17 cellular contexts compared by ENCODE assay signal in the genomic region with DNA sequence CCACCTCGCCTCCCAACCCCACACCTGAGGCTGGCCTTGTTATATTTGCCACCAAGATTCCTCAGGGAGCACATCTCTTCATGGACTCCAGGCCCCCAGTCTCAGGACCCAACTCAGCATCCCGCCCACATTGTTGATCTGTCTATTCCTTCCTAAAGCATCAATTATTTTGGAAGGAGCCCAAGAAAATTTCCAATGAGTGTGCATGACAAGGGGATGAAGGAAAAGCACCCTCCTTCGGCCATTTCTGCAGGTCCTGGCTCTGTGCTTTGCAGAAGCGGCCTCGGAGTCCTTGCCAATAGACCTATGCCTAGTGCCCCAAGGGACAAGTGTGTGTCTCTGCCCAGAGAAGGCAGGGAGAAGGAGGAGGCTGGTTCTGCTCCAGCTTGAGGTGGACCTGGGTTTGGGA.
A peak's percentile ranks its signal among the peaks of the same experiment; 100 is the strongest.
DNase-seq lines count a peak whose midpoint lies in the region; ATAC-seq and TF ChIP-seq lines count a peak whose summit lies in the region.
"Had no signal": no experiment of that assay in that cellular context is flagged by ENCODE, and none has a peak within 500 bp of the region (broad histone marks: within the 10 kb centered on the region; RNA-seq: fewer than 3 reads in every experiment).

No MANE protein-coding gene starts in this region.

- H3K4me3 Mint-ChIP-seq in activated naive CD8-positive, alpha-beta T cell treated with anti-CD3 and anti-CD28 coated beads, Interleukin-2, amount 10 ng/mL, durations not matched to agents 7 days and 5 days = no peak overlapping the region
- no peak overlapping the region for H3K4me3 Mint-ChIP-seq in activated naive CD8-positive, alpha-beta T cell treated with anti-CD3 and anti-CD28 coated beads, Interleukin-2, amount 50 U/mL, for 24 hours
- H3K4me3 Mint-ChIP-seq in brain = no peak overlapping the region
- H3K4me3 Mint-ChIP-seq: activated T-cell treated with anti-CD3 and anti-CD28 coated beads, Interleukin-2, amount 50 U/mL, for 4 hours; IgD-negative memory B cell had no signal

- no peak overlapping the region for H3K4me3 ChIP-seq in osteoblast (ENCODE audit: insufficient read depth, low read length)
- H3K4me3 ChIP-seq in transverse colon = no peak overlapping the region
- H3K4me3 ChIP-seq: mucosa of descending colon had no signal

- in situ Hi-C loops in transverse colon (cut with MboI; ENCODE audit: low pct_ligation_motif_present in 1 of 4, low pct_unique_long_range_greater_than_20kb in 1 of 4, low sequenced_read_pairs in 3 of 4) = no loop called here

- H4K20me1 ChIP-seq in osteoblast (ENCODE audit: insufficient read depth, low read length) = no peaks in the 10 kb centered on the region

- H3K27ac Mint-ChIP-seq in activated naive CD8-positive, alpha-beta T cell treated with anti-CD3 and anti-CD28 coated beads, Interleukin-2, amount 10 ng/mL, durations not matched to agents 7 days and 5 days = no peak overlapping the region
- no peak overlapping the region for H3K27ac Mint-ChIP-seq in activated naive CD8-positive, alpha-beta T cell treated with anti-CD3 and anti-CD28 coated beads, Interleukin-2, amount 50 U/mL, for 24 hours
- H3K27ac Mint-ChIP-seq in brain = peak overlapping the region in 4 of 5 experiments; percentile 14 to 32 (median 18)
- H3K27ac Mint-ChIP-seq: IgD-negative memory B cell had no signal

- H3K4me1 ChIP-seq in osteoblast (ENCODE audit: insufficient read depth, low read length) = no peaks in the 10 kb centered on the region
- H3K4me1 ChIP-seq in transverse colon = peaks cover 0 to 25% (median 12%) of the 10 kb centered on the region in 4 donors

- WGBS in transverse colon (ENCODE audit: low coverage in 1 of 2), 2 donors = 81% methylated on average over 5 of the region's 5 CpGs; no CpG with 5 or more reads in 1 of the 2 donors

- no peak for ATAC-seq in activated naive CD8-positive, alpha-beta T cell treated with anti-CD3 and anti-CD28 coated beads, Interleukin-2, amount 10 ng/mL, durations not matched to agents 7 days and 5 days (ENCODE audit: low read depth)
- no peak for ATAC-seq in activated naive CD8-positive, alpha-beta T cell treated with anti-CD3 and anti-CD28 coated beads, Interleukin-2, amount 50 U/mL, for 24 hours
- no peak for ATAC-seq in HG02610 (IDR thresholded peaks at IDR 0.05; ENCODE audit: unreplicated experiment)
- ATAC-seq: activated T-cell treated with anti-CD3 and anti-CD28 coated beads, Interleukin-2, amount 50 U/mL, for 4 hours; esophagus mucosa had no signal

- no peaks in the 10 kb centered on the region for H3K79me2 ChIP-seq in osteoblast (ENCODE audit: insufficient read depth, low read length)

- no peak for TF ChIP-seq CTCF in brain (conservative IDR thresholded peaks at IDR 0.05)
- TF ChIP-seq CTCF in osteoblast (IDR thresholded peaks at IDR 0.05; ENCODE audit: extremely low read depth, low read depth, low read length) = no peak
- TF ChIP-seq CTCF in transverse colon (IDR thresholded peaks at IDR 0.05) = no peak
- no peak for TF ChIP-seq CTCF in RWPE1 (conservative IDR thresholded peaks at IDR 0.05; ENCODE audit: low read depth)

- CTCF ChIA-PET in RWPE1 (lab: Yijun Ruan, JAX) = interaction anchor here (0.5 kb wide), 1 partner anchor 59 kb away, joined by 3 read pairs; no protein-coding TSS in a partner anchor

- no peak for TF ChIP-seq EP300 in transverse colon (IDR thresholded peaks at IDR 0.05; ENCODE audit: low read depth)

- no peaks in the 10 kb centered on the region for H3K36me3 Mint-ChIP-seq in activated naive CD8-positive, alpha-beta T cell treated with anti-CD3 and anti-CD28 coated beads, Interleukin-2, amount 10 ng/mL, durations not matched to agents 7 days and 5 days
- no peaks in the 10 kb centered on the region for H3K36me3 Mint-ChIP-seq in activated naive CD8-positive, alpha-beta T cell treated with anti-CD3 and anti-CD28 coated beads, Interleukin-2, amount 50 U/mL, for 24 hours (ENCODE audit: low read depth)
- no peaks in the 10 kb centered on the region for H3K36me3 Mint-ChIP-seq in brain
- H3K36me3 Mint-ChIP-seq: IgD-negative memory B cell had no signal

- H3K9me3 Mint-ChIP-seq in activated naive CD8-positive, alpha-beta T cell treated with anti-CD3 and anti-CD28 coated beads, Interleukin-2, amount 10 ng/mL, durations not matched to agents 7 days and 5 days = no peaks in the 10 kb centered on the region
- no peaks in the 10 kb centered on the region for H3K9me3 Mint-ChIP-seq in activated naive CD8-positive, alpha-beta T cell treated with anti-CD3 and anti-CD28 coated beads, Interleukin-2, amount 50 U/mL, for 24 hours
- H3K9me3 Mint-ChIP-seq in brain = peaks cover 0 to 2% (median 0%) of the 10 kb centered on the region in 5 experiments
- H3K9me3 Mint-ChIP-seq: activated T-cell treated with anti-CD3 and anti-CD28 coated beads, Interleukin-2, amount 50 U/mL, for 4 hours; IgD-negative memory B cell had no signal

- no peak overlapping the region for H3K4me2 ChIP-seq in osteoblast (ENCODE audit: insufficient read depth, low read length)

- DNase-seq in activated naive CD8-positive, alpha-beta T cell treated with anti-CD3 and anti-CD28 coated beads, Interleukin-2, amount 10 ng/mL, durations not matched to agents 7 days and 5 days = peak; percentile 23
- DNase-seq in activated naive CD8-positive, alpha-beta T cell treated with anti-CD3 and anti-CD28 coated beads, Interleukin-2, amount 50 U/mL, for 24 hours = no peak
- DNase-seq in osteoblast (ENCODE audit: insufficient read length, low spot score, missing footprints) (peak; percentile 35), transverse colon (no peak), RWPE1 (ENCODE audit: low spot score) (no peak), HT-29 (ENCODE audit: low spot score) (no peak)
- DNase-seq: activated naive CD4-positive, alpha-beta T cell treated with anti-CD3 and anti-CD28 coated beads, Interleukin-2, amount 50 U/mL, for 16 hours; activated T-cell treated with anti-CD3 and anti-CD28 coated beads, Interleukin-2, amount 50 U/mL, for 4 hours; effector CD4-positive, alpha-beta T cell; retina; SIG-M5; T-helper 1 cell had no signal

- POLR2A ChIA-PET in activated naive CD8-positive, alpha-beta T cell treated with anti-CD3 and anti-CD28 coated beads, Interleukin-2, amount 10 ng/mL, durations not matched to agents 7 days and 5 days (lab: Charles Lee) = no interaction called here
- POLR2A ChIA-PET in RWPE1 (lab: Yijun Ruan, JAX; ENCODE audit: low non-redundant PET) = no interaction called here

- no peaks in the 10 kb centered on the region for H3K36me3 ChIP-seq in osteoblast (ENCODE audit: insufficient read depth, low read length)
- no peaks in the 10 kb centered on the region for H3K36me3 ChIP-seq in transverse colon

- H3K4me1 Mint-ChIP-seq in activated naive CD8-positive, alpha-beta T cell treated with anti-CD3 and anti-CD28 coated beads, Interleukin-2, amount 10 ng/mL, durations not matched to agents 7 days and 5 days = no peaks in the 10 kb centered on the region
- no peaks in the 10 kb centered on the region for H3K4me1 Mint-ChIP-seq in activated naive CD8-positive, alpha-beta T cell treated with anti-CD3 and anti-CD28 coated beads, Interleukin-2, amount 50 U/mL, for 24 hours
- H3K4me1 Mint-ChIP-seq in brain = peaks cover 46% of the 10 kb centered on the region
- H3K4me1 Mint-ChIP-seq: IgD-negative memory B cell had no signal

- no peak overlapping the region for H2AFZ ChIP-seq in osteoblast (ENCODE audit: low read length)

- no peak overlapping the region for H3K27ac ChIP-seq in osteoblast (ENCODE audit: low read depth, low read length)
- H3K27ac ChIP-seq in transverse colon = peak overlapping the region; percentile 4 to 27 (median 24)
- no peak overlapping the region for H3K27ac ChIP-seq in RWPE1

- intact Hi-C loops in transverse colon (cut with DNase I; ENCODE audit: low total_unique reads) = no loop called here

- H3K27me3 ChIP-seq in osteoblast (ENCODE audit: insufficient read depth, low read length) = no peaks in the 10 kb centered on the region
- no peaks in the 10 kb centered on the region for H3K27me3 ChIP-seq in transverse colon

- no peak for TF ChIP-seq POLR2A in transverse colon (IDR thresholded peaks at IDR 0.05)

- H3K27me3 Mint-ChIP-seq in activated naive CD8-positive, alpha-beta T cell treated with anti-CD3 and anti-CD28 coated beads, Interleukin-2, amount 10 ng/mL, durations not matched to agents 7 days and 5 days = peaks cover 1% of the 10 kb centered on the region
- H3K27me3 Mint-ChIP-seq in activated naive CD8-positive, alpha-beta T cell treated with anti-CD3 and anti-CD28 coated beads, Interleukin-2, amount 50 U/mL, for 24 hours = no peaks in the 10 kb centered on the region
- no peaks in the 10 kb centered on the region for H3K27me3 Mint-ChIP-seq in brain
- H3K27me3 Mint-ChIP-seq: IgD-negative memory B cell had no signal

- H3K9me3 ChIP-seq in osteoblast (ENCODE audit: low read depth, low read length) = no peaks in the 10 kb centered on the region
- no peaks in the 10 kb centered on the region for H3K9me3 ChIP-seq in transverse colon
- H3K9me3 ChIP-seq: mucosa of descending colon had no signal

Comparison
In these comparisons a context has a peak if more than half of its experiments do, and no peak if none do; other contexts are left out.
1. DNase-seq: peak in activated naive CD8-positive, alpha-beta T cell treated with anti-CD3 and anti-CD28 coated beads, Interleukin-2, amount 10 ng/mL, durations not matched to agents 7 days and 5 days (single experiment) and osteoblast (single experiment); none in activated naive CD8-positive, alpha-beta T cell treated with anti-CD3 and anti-CD28 coated beads, Interleukin-2, amount 50 U/mL, for 24 hours (single experiment), transverse colon (single experiment), RWPE1 (single experiment) and HT-29 (single experiment).
2. H3K27ac Mint-ChIP-seq: peak in brain (4 of 5); none in activated naive CD8-positive, alpha-beta T cell treated with anti-CD3 and anti-CD28 coated beads, Interleukin-2, amount 10 ng/mL, durations not matched to agents 7 days and 5 days (single experiment) and activated naive CD8-positive, alpha-beta T cell treated with anti-CD3 and anti-CD28 coated beads, Interleukin-2, amount 50 U/mL, for 24 hours (single experiment).
3. H3K27ac ChIP-seq: peak in transverse colon (4 of 4); none in osteoblast (single experiment) and RWPE1 (single experiment).